In genomic region chr1:36151845-36152203, GRCh38 we compare ENCODE assay signal across 8 cellular contexts. TPM values are rescaled to one million over a fixed set of nuclear protein-coding genes. Genes with fewer than 3 reads are reported as not detected.
DNase-seq lines count a peak whose midpoint lies in the region; ATAC-seq and TF ChIP-seq lines count a peak whose summit lies in the region.

No MANE protein-coding gene starts in this region.

- H3K27ac ChIP-seq in Panc1 (ENCODE audit: low read length) (peak overlapping the region; percentile 98), ascending aorta (peak overlapping the region; percentile 93 to 98)
- peak overlapping the region; percentile 91 for H3K27ac ChIP-seq in naive thymus-derived CD4-positive, alpha-beta T cell (ENCODE audit: low read depth, low read length)

- H3K4me3 Mint-ChIP-seq in naive thymus-derived CD4-positive, alpha-beta T cell: peak overlapping the region; percentile 67 to 93 (median 76)

- no peak for ATAC-seq in Panc1
- ATAC-seq in naive thymus-derived CD4-positive, alpha-beta T cell: no peak
- ATAC-seq in HG02763 (IDR thresholded peaks at IDR 0.05; ENCODE audit: unreplicated experiment): no peak
- ATAC-seq in GM19467 (IDR thresholded peaks at IDR 0.05; ENCODE audit: unreplicated experiment): no peak

- no peaks in the 10 kb centered on the region for H3K27me3 ChIP-seq in Panc1 (ENCODE audit: control insufficient read depth, insufficient read depth, low read length)
- H3K27me3 ChIP-seq in ascending aorta: no peaks in the 10 kb centered on the region
- H3K27me3 ChIP-seq in naive thymus-derived CD4-positive, alpha-beta T cell (ENCODE audit: control insufficient read depth in 2 of 2, insufficient read depth in 2 of 2, low read length in 2 of 2): no peaks in the 10 kb centered on the region

- peak; percentile 63 for DNase-seq in CD1c-positive myeloid dendritic cell (ENCODE audit: extremely low spot score)
- no peak for DNase-seq in Panc1 (ENCODE audit: low read depth, low spot score)
- DNase-seq in ascending aorta (ENCODE audit: low spot score in 2 of 2): no peak
- peak in 8 of 9 donors; percentile 47 to 68 (median 60) for DNase-seq in naive thymus-derived CD4-positive, alpha-beta T cell
- no peak for DNase-seq in D341Med (ENCODE audit: low spot score)
- no peak for DNase-seq in amniotic stem cell (lab: John Stamatoyannopoulos, UW)

- peaks cover 50 to 84% (median 64%) of the 10 kb centered on the region in 7 donors for H3K4me1 Mint-ChIP-seq in naive thymus-derived CD4-positive, alpha-beta T cell

- no peaks in the 10 kb centered on the region for H3K27me3 Mint-ChIP-seq in naive thymus-derived CD4-positive, alpha-beta T cell

- intact Hi-C loops in Panc1 (cut with micrococcal nuclease; ENCODE audit: unreplicated experiment) (loop anchor here (1.0 kb wide), 1 partner anchor 18 kb away; no protein-coding TSS in a partner anchor), ascending aorta (cut with DNase I) (loop anchor here (10.0 kb wide), 1 partner anchor 233 kb away; the partner anchor contains the start of gene STK40)
- intact Hi-C loops in naive thymus-derived CD4-positive, alpha-beta T cell (cut with micrococcal nuclease): loop anchor here in 1 of 2 donors (5.0 to 10.0 kb wide), 3 partner anchors 220 to 1403 kb away; partner anchors contain the start of genes AGO3, DNALI1, SNIP1 and ZC3H12A

- H3K9me3 ChIP-seq in Panc1 (ENCODE audit: control insufficient read depth, insufficient read depth, low read depth, low read length) (no peaks in the 10 kb centered on the region), ascending aorta (no peaks in the 10 kb centered on the region)
- no peaks in the 10 kb centered on the region for H3K9me3 ChIP-seq in naive thymus-derived CD4-positive, alpha-beta T cell (ENCODE audit: control insufficient read depth in 2 of 3, low read length in 3 of 3)

- H3K4me3 ChIP-seq in Panc1 (ENCODE audit: low read depth in 2 of 2, low read length in 2 of 2) (no peak overlapping the region), ascending aorta (no peak overlapping the region)
- H3K4me3 ChIP-seq in naive thymus-derived CD4-positive, alpha-beta T cell (ENCODE audit: low read length): peak overlapping the region; percentile 76

- TF ChIP-seq CTCF in Panc1 (IDR thresholded peaks at IDR 0.05) (no peak), ascending aorta (IDR thresholded peaks at IDR 0.05) (no peak)

- peak overlapping the region; percentile 80 to 99 (median 94) for H3K27ac Mint-ChIP-seq in naive thymus-derived CD4-positive, alpha-beta T cell

- peaks cover 42% of the 10 kb centered on the region for H3K4me1 ChIP-seq in Panc1 (ENCODE audit: control insufficient read depth, insufficient read depth, low read length)
- peaks cover 30 to 43% of the 10 kb centered on the region in 2 donors for H3K4me1 ChIP-seq in ascending aorta
- peaks cover 43 to 60% of the 10 kb centered on the region in 2 donors for H3K4me1 ChIP-seq in naive thymus-derived CD4-positive, alpha-beta T cell (ENCODE audit: control insufficient read depth in 2 of 2, insufficient read depth in 2 of 2, low read length in 2 of 2)

- POLR2A ChIA-PET in Panc1 (lab: Charles Lee): no interaction called here
- POLR2A ChIA-PET in naive thymus-derived CD4-positive, alpha-beta T cell (lab: Charles Lee): interaction anchor here (4.3 to 10.6 kb wide), 4 partner anchors 13 to 72 kb away, joined by 33 to 272 read pairs (median 117); partner anchors contain the start of gene THRAP3

- in situ Hi-C loops in Panc1 (cut with HindIII; ENCODE audit: low pct_unique_long_range_greater_than_20kb, low sequenced_read_pairs): no loop called here

- H3K9me3 Mint-ChIP-seq in naive thymus-derived CD4-positive, alpha-beta T cell: no peaks in the 10 kb centered on the region

- BruUV-seq in Panc1 (replicated peaks; lab: Mats Ljungman, UMichigan): no TSS peak

- H3K36me3 ChIP-seq in Panc1 (ENCODE audit: control insufficient read depth, insufficient read depth, low read length): no peaks in the 10 kb centered on the region; the same call in 1 of the 2 replicates
- H3K36me3 ChIP-seq in ascending aorta: peaks cover 0 to 2% of the 10 kb centered on the region in 2 donors
- H3K36me3 ChIP-seq in naive thymus-derived CD4-positive, alpha-beta T cell (ENCODE audit: control insufficient read depth in 2 of 3, insufficient read depth in 3 of 3, low read length in 3 of 3): peaks cover 0 to 13% (median 0%) of the 10 kb centered on the region in 3 experiments

- H3K36me3 Mint-ChIP-seq in naive thymus-derived CD4-positive, alpha-beta T cell: peaks cover 0 to 8% (median 0%) of the 10 kb centered on the region in 5 donors

- CTCF ChIA-PET in Panc1 (lab: Charles Lee): no interaction called here
- CTCF ChIA-PET in naive thymus-derived CD4-positive, alpha-beta T cell (lab: Charles Lee): interaction anchor here (0.6 to 4.5 kb wide), 6 partner anchors 9 to 134 kb away, joined by 3 to 165 read pairs (median 28); partner anchors contain the start of gene THRAP3

RNA-seq across cellular contexts. Expression of gene TRAPPC3, which starts 2.5 kb away (rescaled TPM):
- total RNA-seq in Panc1 (2021; ENCODE audit: unreplicated experiment) (98.7 TPM), ascending aorta (52.0 TPM)
- polyA plus RNA-seq in Panc1 (2012; ENCODE audit: insufficient read length): 150 TPM
- total RNA-seq in naive thymus-derived CD4-positive, alpha-beta T cell: 10 to 100 TPM; 32.1 to 60.5 (median 47.2) TPM
- polyA plus RNA-seq in naive thymus-derived CD4-positive, alpha-beta T cell: 100 to 1,000 TPM in 1 of 2 donors, 10 to 100 TPM in 1; 98.6 to 110 TPM

RNA-seq across cellular contexts. Expression of gene MAP7D1, which starts 4.1 kb away (rescaled TPM):
- total RNA-seq in Panc1 (2021; ENCODE audit: unreplicated experiment) (212 TPM), ascending aorta (209 TPM)
- polyA plus RNA-seq in Panc1 (2012; ENCODE audit: insufficient read length): 223 TPM
- 100 to 1,000 TPM; 156 to 257 (median 235) TPM for total RNA-seq in naive thymus-derived CD4-positive, alpha-beta T cell
- polyA plus RNA-seq in naive thymus-derived CD4-positive, alpha-beta T cell: 10 to 100 TPM; 15.2 to 55.0 TPM

RNA-seq across cellular contexts. Expression of gene COL8A2, which starts 26.8 kb away (rescaled TPM):
- 1.2 TPM for total RNA-seq in Panc1 (2021; ENCODE audit: unreplicated experiment)
- polyA plus RNA-seq in Panc1 (2012; ENCODE audit: insufficient read length): 1.9 TPM
- 41.7 TPM for total RNA-seq in ascending aorta
- 1 to 10 TPM in 1 of 5 experiments, under 1 TPM in 3, not detected in 1; 0.05 to 2.5 (median 0.20) TPM for total RNA-seq in naive thymus-derived CD4-positive, alpha-beta T cell
- polyA plus RNA-seq in naive thymus-derived CD4-positive, alpha-beta T cell: not detected

Comparison
In these comparisons a context has a peak if more than half of its experiments do, and no peak if none do; other contexts are left out.
1. DNase-seq: peak in CD1c-positive myeloid dendritic cell (single experiment) and naive thymus-derived CD4-positive, alpha-beta T cell (8 of 9); none in Panc1 (single experiment), ascending aorta (0 of 2), D341Med (single experiment) and amniotic stem cell (single experiment).
2. RNA of gene COL8A2, which starts 26.8 kb away (total RNA-seq): 41.7 TPM in ascending aorta (single experiment); 1.2 TPM in Panc1 (single experiment) and 0.05 to 2.5 TPM in naive thymus-derived CD4-positive, alpha-beta T cell; every median in the first group is over 10 times any median in the second.
3. Peak in every context shown above with its lines, with median percentiles within 50 percentile points of each other: H3K27ac ChIP-seq.